8 cellular contexts compared by ENCODE assay signal in genomic region chr19:55407625-55408319, GRCh38. TPM values are rescaled to one million over a fixed set of nuclear protein-coding genes. Genes with fewer than 3 reads are reported as not detected.
DNase-seq lines count a peak whose midpoint lies in the region; ATAC-seq and TF ChIP-seq lines count a peak whose summit lies in the region.

TSS of gene UBE2S (minus strand) at chr19:55407788. CDS start at chr19:55407589, 199 bp downstream.

- H4K91ac ChIP-seq in trophoblast cell (ENCODE audit: low read depth, low read length), result peak within 1 kb of the TSS; percentile 98

- peak within 1 kb of the TSS; percentile 97 for H4K8ac ChIP-seq in trophoblast cell (ENCODE audit: low read depth, low read length)

- peaks cover 18% of the 10 kb centered on the region for H3K4me1 Mint-ChIP-seq in type B pancreatic cell (ENCODE audit: unreplicated experiment)

- peak within 1 kb of the TSS; percentile 89 for H2BK120ac ChIP-seq in trophoblast cell (ENCODE audit: insufficient read depth, low read length, poor library complexity)

- peaks cover 18% of the 10 kb centered on the region for H3K79me2 ChIP-seq in trophoblast cell (ENCODE audit: control insufficient read depth, insufficient read depth, low read length, poor library complexity)

- peak within 1 kb of the TSS; percentile 88 for H2BK5ac ChIP-seq in trophoblast cell (ENCODE audit: low read depth, low read length, poor library complexity)

- H3K27ac Mint-ChIP-seq in type B pancreatic cell, result peak within 1 kb of the TSS; percentile 98

- H3K9ac ChIP-seq in adipocyte (ENCODE audit: low read length) (peak within 1 kb of the TSS; percentile 91), trophoblast cell (ENCODE audit: low read length) (peak within 1 kb of the TSS; percentile 97)

- H3K14ac ChIP-seq in trophoblast cell (ENCODE audit: low read length), result peak within 1 kb of the TSS; percentile 96

- H3K4me1 ChIP-seq in adipocyte (ENCODE audit: control insufficient read depth, insufficient read depth, low read length) (peaks cover 17% of the 10 kb centered on the region), cardiac muscle cell (ENCODE audit: low read depth) (no peaks in the 10 kb centered on the region), trophoblast cell (ENCODE audit: control insufficient read depth in 1 of 2, insufficient read depth in 2 of 2, low read length in 2 of 2) (peaks cover 12 to 19% of the 10 kb centered on the region in 2 experiments)

- H3K9me3 ChIP-seq in adipocyte (ENCODE audit: control insufficient read depth, low read length), result no peaks in the 10 kb centered on the region
- no peaks in the 10 kb centered on the region for H3K9me3 ChIP-seq in cardiac muscle cell (ENCODE audit: low read depth)
- peaks cover 4% of the 10 kb centered on the region for H3K9me3 ChIP-seq in trophoblast cell (ENCODE audit: insufficient read depth, low read depth, low read length)

- H3K36me3 ChIP-seq in adipocyte (ENCODE audit: control insufficient read depth, insufficient read depth, low read length, severe bottlenecking) (peaks cover 27% of the 10 kb centered on the region), cardiac muscle cell (peaks cover 22% of the 10 kb centered on the region), trophoblast cell (ENCODE audit: control insufficient read depth in 1 of 2, insufficient read depth in 2 of 2, low read length in 2 of 2) (peaks cover 28 to 32% of the 10 kb centered on the region in 2 experiments)

- H3K4ac ChIP-seq in trophoblast cell (ENCODE audit: low read depth, low read length), result peak within 1 kb of the TSS; percentile 95

- H3K18ac ChIP-seq in trophoblast cell (ENCODE audit: low read length), result peak within 1 kb of the TSS; percentile 91

- H3K4me3 ChIP-seq in GM12875 (ENCODE audit: low read depth, low read length) (peak within 1 kb of the TSS; percentile 97), adipocyte (ENCODE audit: low read length) (peak within 1 kb of the TSS; percentile 87), cardiac muscle cell (peak within 1 kb of the TSS; percentile 82), trophoblast cell (ENCODE audit: low read depth, low read length) (peak within 1 kb of the TSS; percentile 88)

- peak within 1 kb of the TSS; percentile 95 for H2AK5ac ChIP-seq in trophoblast cell (ENCODE audit: low read length)

- H3K4me3 Mint-ChIP-seq in type B pancreatic cell, result peak within 1 kb of the TSS; percentile 97

- peaks cover 12% of the 10 kb centered on the region for H3K27me3 Mint-ChIP-seq in type B pancreatic cell

- peaks cover 12% of the 10 kb centered on the region for H3K79me1 ChIP-seq in trophoblast cell (ENCODE audit: low read length)

- peak within 1 kb of the TSS; percentile 82 for H2AFZ ChIP-seq in trophoblast cell (ENCODE audit: insufficient read depth, low read length, poor library complexity)

- TF ChIP-seq CTCF in GM12875 (IDR thresholded peaks at IDR 0.05; ENCODE audit: borderline replicate concordance, insufficient read depth, low read depth, low read length) (no peak), cardiac muscle cell (IDR thresholded peaks at IDR 0.05; ENCODE audit: low read depth, low read length) (no peak), type B pancreatic cell (conservative IDR thresholded peaks at IDR 0.05) (no peak)

- H2BK12ac ChIP-seq in trophoblast cell (ENCODE audit: low read length), result peak within 1 kb of the TSS; percentile 33

- H3K9me3 Mint-ChIP-seq in type B pancreatic cell, result peaks cover 5% of the 10 kb centered on the region

- no peak within 1 kb of the TSS for H3K23ac ChIP-seq in trophoblast cell (ENCODE audit: low read length)

- DNase-seq in NCI-H1436 (lab: John Stamatoyannopoulos, UW), result peak; percentile 99
- DNase-seq in T follicular helper cell (ENCODE audit: low read depth), result peak; percentile 95
- DNase-seq in adipocyte (ENCODE audit: low read depth), result peak; percentile 100
- DNase-seq in cardiac muscle cell (ENCODE audit: low read depth in 1 of 2, low spot score in 1 of 2), result peak; percentile 100
- peak; percentile 98 to 99 for DNase-seq in trophoblast cell
- DNase-seq in type B pancreatic cell (ENCODE audit: extremely low spot score, unreplicated experiment), result peak; percentile 98

- peak within 1 kb of the TSS; percentile 95 for H4K12ac ChIP-seq in trophoblast cell (ENCODE audit: low read depth, low read length)

- peak; percentile 80 for ATAC-seq in HG02798 (IDR thresholded peaks at IDR 0.05; ENCODE audit: poor library complexity, unreplicated experiment)

- H3K36me3 Mint-ChIP-seq in type B pancreatic cell, result peaks cover 14% of the 10 kb centered on the region

- no CpG with 5 or more reads among the region's 87 CpGs for WGBS in trophoblast cell (ENCODE audit: extremely low coverage, insufficient coverage, insufficient read length)

- peak within 1 kb of the TSS; percentile 97 for H3K27ac ChIP-seq in cardiac muscle cell
- H3K27ac ChIP-seq in trophoblast cell (ENCODE audit: low read depth, low read length), result peak within 1 kb of the TSS; percentile 94

- no peaks in the 10 kb centered on the region for H3K27me3 ChIP-seq in adipocyte (replicated peaks; ENCODE audit: control insufficient read depth, insufficient read depth, low read length)
- no peaks in the 10 kb centered on the region for H3K27me3 ChIP-seq in cardiac muscle cell
- H3K27me3 ChIP-seq in trophoblast cell (ENCODE audit: insufficient read depth, low read length), result no peaks in the 10 kb centered on the region

- peak within 1 kb of the TSS; percentile 73 for H3K4me2 ChIP-seq in trophoblast cell (ENCODE audit: low read length)

RNA-seq across cellular contexts. Expression of gene UBE2S, which starts in this region (rescaled TPM):
- total RNA-seq in cardiac muscle cell (54.2 and 244 TPM in 2 replicates), type B pancreatic cell (ENCODE audit: low replicate concordance) (40.7 and 91.3 TPM in 2 replicates)
- 164 and 471 TPM in 2 replicates for polyA plus RNA-seq in cardiac muscle cell
- 90.9 and 103 TPM in 2 replicates for polyA plus RNA-seq in trophoblast cell (2013)

Comparison
In these comparisons a context has a peak if more than half of its experiments do, and no peak if none do; other contexts are left out.
1. Peak in every context shown above with its lines: DNase-seq, ATAC-seq, H3K4me3 ChIP-seq and H3K27ac ChIP-seq.